Comparison of ENCODE assay signal across 13 cellular contexts in genomic region chr3:150588027-150588830, GRCh38. TPM values are rescaled to one million over a fixed set of nuclear protein-coding genes. Genes with fewer than 3 reads are reported as not detected.
DNase-seq lines count a peak whose midpoint lies in the region; ATAC-seq, FAIRE-seq and TF ChIP-seq lines count a peak whose summit lies in the region.
"Had no signal": no experiment of that assay in that cellular context is flagged by ENCODE, and none has a peak within 500 bp of the region (broad histone marks: within the 10 kb centered on the region; RNA-seq: fewer than 3 reads in every experiment).

No MANE protein-coding gene starts in this region.

- peak overlapping the region in 7 of 10 donors; percentile 8 to 80 (median 73) for H3K27ac Mint-ChIP-seq in naive thymus-derived CD8-positive, alpha-beta T cell
- H3K27ac Mint-ChIP-seq in activated CD4-positive, alpha-beta T cell treated with anti-CD3 and anti-CD28 coated beads, Interleukin-2, amount 10 ng/mL, durations not matched to agents 24 days and 14 days, result no peak overlapping the region
- H3K27ac Mint-ChIP-seq: neural progenitor cell had no signal

- no peak overlapping the region for H3K4me3 Mint-ChIP-seq in naive thymus-derived CD8-positive, alpha-beta T cell
- H3K4me3 Mint-ChIP-seq in activated CD4-positive, alpha-beta T cell treated with anti-CD3 and anti-CD28 coated beads, Interleukin-2, amount 10 ng/mL, durations not matched to agents 24 days and 14 days, result no peak overlapping the region
- H3K4me3 Mint-ChIP-seq: neural progenitor cell had no signal

- H3K4me1 ChIP-seq in Peyer's patch, result no peaks in the 10 kb centered on the region
- H3K4me1 ChIP-seq: neural progenitor cell had no signal

- no peak for TF ChIP-seq CTCF in Peyer's patch (IDR thresholded peaks at IDR 0.05)

- peaks cover 4 to 32% (median 5%) of the 10 kb centered on the region in 3 donors for H3K36me3 Mint-ChIP-seq in naive thymus-derived CD8-positive, alpha-beta T cell
- peaks cover 23% of the 10 kb centered on the region for H3K36me3 Mint-ChIP-seq in activated CD4-positive, alpha-beta T cell treated with anti-CD3 and anti-CD28 coated beads, Interleukin-2, amount 10 ng/mL, durations not matched to agents 24 days and 14 days (ENCODE audit: low read depth)

- no peak overlapping the region for H3K27ac ChIP-seq in Peyer's patch
- H3K27ac ChIP-seq: neural progenitor cell had no signal

- no peak for TF ChIP-seq POLR2A in GM12891 (IDR thresholded peaks at IDR 0.05; ENCODE audit: low read depth, low read length)
- no peak for TF ChIP-seq POLR2A in Peyer's patch (IDR thresholded peaks at IDR 0.05)

- H3K4me3 ChIP-seq in Peyer's patch, result no peak overlapping the region
- H3K4me3 ChIP-seq: neural progenitor cell had no signal

- no peaks in the 10 kb centered on the region for H3K9me3 Mint-ChIP-seq in naive thymus-derived CD8-positive, alpha-beta T cell
- no peaks in the 10 kb centered on the region for H3K9me3 Mint-ChIP-seq in activated CD4-positive, alpha-beta T cell treated with anti-CD3 and anti-CD28 coated beads, Interleukin-2, amount 10 ng/mL, durations not matched to agents 24 days and 14 days
- H3K9me3 Mint-ChIP-seq: neural progenitor cell had no signal

- H3K36me3 ChIP-seq in Peyer's patch, result peaks cover 0 to 27% (median 0%) of the 10 kb centered on the region in 3 donors

- no peaks in the 10 kb centered on the region for H3K27me3 Mint-ChIP-seq in naive thymus-derived CD8-positive, alpha-beta T cell
- H3K27me3 Mint-ChIP-seq in activated CD4-positive, alpha-beta T cell treated with anti-CD3 and anti-CD28 coated beads, Interleukin-2, amount 10 ng/mL, durations not matched to agents 24 days and 14 days, result no peaks in the 10 kb centered on the region

- POLR2A ChIA-PET in naive thymus-derived CD8-positive, alpha-beta T cell (lab: Charles Lee), result no interaction called here

- intact Hi-C loops in Right ventricle myocardium inferior (cut with DNase I), result no loop called here
- intact Hi-C loops in activated CD4-positive, alpha-beta T cell treated with anti-CD3 and anti-CD28 coated beads, Interleukin-2, amount 10 ng/mL, durations not matched to agents 24 days and 14 days (cut with micrococcal nuclease), result no loop called here

- H3K4me1 Mint-ChIP-seq in naive thymus-derived CD8-positive, alpha-beta T cell, result peaks cover 0 to 5% (median 4%) of the 10 kb centered on the region in 4 donors
- H3K4me1 Mint-ChIP-seq in activated CD4-positive, alpha-beta T cell treated with anti-CD3 and anti-CD28 coated beads, Interleukin-2, amount 10 ng/mL, durations not matched to agents 24 days and 14 days, result peaks cover 17% of the 10 kb centered on the region
- H3K4me1 Mint-ChIP-seq: neural progenitor cell had no signal

- ATAC-seq in Right ventricle myocardium inferior (peak; percentile 95), GM21526 (IDR thresholded peaks at IDR 0.05; ENCODE audit: low FRiP score, unreplicated experiment) (no peak)
- ATAC-seq in naive thymus-derived CD8-positive, alpha-beta T cell, result no peak

- no peaks in the 10 kb centered on the region for H3K9me3 ChIP-seq in Peyer's patch

- no peaks in the 10 kb centered on the region for H3K27me3 ChIP-seq in Peyer's patch
- H3K27me3 ChIP-seq: neural progenitor cell had no signal

- DNase-seq in GM12891 (ENCODE audit: insufficient read length, low spot score) (no peak), NCI-H510A (lab: John Stamatoyannopoulos, UW) (peak; percentile 28), Right ventricle myocardium inferior (ENCODE audit: missing footprints) (peak; percentile 63), Peyer's patch (no peak)
- no peak for DNase-seq in naive thymus-derived CD8-positive, alpha-beta T cell
- DNase-seq in activated CD4-positive, alpha-beta T cell treated with anti-CD3 and anti-CD28 coated beads, Interleukin-2, amount 10 ng/mL, durations not matched to agents 24 days and 14 days, result no peak
- DNase-seq: COR-L47; effector CD4-positive, alpha-beta T cell; kidney glomerular epithelial cell; NCI-H1092; NCI-H524 had no signal

- FAIRE-seq in GM12891 (lab: Jason Lieb, UNC), result peak; percentile 33

TF ChIP-seq in GM12891, 5 proteins besides CTCF, POLR2A, EP300 and RAD21:
- TF ChIP-seq POU2F2 (IDR thresholded peaks at IDR 0.05; ENCODE audit: low read depth, low read length) (no peak), SPI1 (IDR thresholded peaks at IDR 0.05; ENCODE audit: low read depth, low read length) (no peak), POLR2AphosphoS5 (IDR thresholded peaks at IDR 0.05; ENCODE audit: low read depth, low read length) (no peak), PAX5 (IDR thresholded peaks at IDR 0.05; ENCODE audit: insufficient read depth, low read length, severe bottlenecking) (no peak), TAF1 (IDR thresholded peaks at IDR 0.05; ENCODE audit: low read depth, low read length) (no peak)

RNA-seq across cellular contexts. Expression of gene SELENOT, which starts 14.9 kb away (rescaled TPM):
- 85.9 TPM for polyA plus RNA-seq in GM12891 (2012; ENCODE audit: low read depth, missing spikeins)
- total RNA-seq in Right ventricle myocardium inferior (69.3 TPM), Peyer's patch (10 to 100 TPM; 30.5 to 97.6 (median 75.4) TPM)
- total RNA-seq in naive thymus-derived CD8-positive, alpha-beta T cell, result 10 to 100 TPM; 61.4 to 68.5 TPM
- 100 to 1,000 TPM; 142 to 267 (median 173) TPM for polyA plus RNA-seq in naive thymus-derived CD8-positive, alpha-beta T cell
- 127 and 135 TPM in 2 replicates for total RNA-seq in activated CD4-positive, alpha-beta T cell treated with anti-CD3 and anti-CD28 coated beads, Interleukin-2, amount 10 ng/mL, durations not matched to agents 24 days and 14 days

RNA-seq across cellular contexts. Expression of gene EIF2A, which starts 41.6 kb away (rescaled TPM):
- 103 TPM for polyA plus RNA-seq in GM12891 (2012; ENCODE audit: low read depth, missing spikeins)
- 68.9 TPM for total RNA-seq in Right ventricle myocardium inferior
- 100 to 1,000 TPM; 103 to 120 TPM for total RNA-seq in naive thymus-derived CD8-positive, alpha-beta T cell
- 10 to 100 TPM; 47.7 to 67.2 (median 50.8) TPM for polyA plus RNA-seq in naive thymus-derived CD8-positive, alpha-beta T cell
- total RNA-seq in Peyer's patch, result 100 to 1,000 TPM in 2 of 4 donors, 10 to 100 TPM in 2; 83.1 to 201 (median 109) TPM
- 125 and 133 TPM in 2 replicates for total RNA-seq in activated CD4-positive, alpha-beta T cell treated with anti-CD3 and anti-CD28 coated beads, Interleukin-2, amount 10 ng/mL, durations not matched to agents 24 days and 14 days

RNA-seq across cellular contexts. Expression of gene SERP1, which starts 41.9 kb away (rescaled TPM):
- 76.3 TPM for polyA plus RNA-seq in GM12891 (2012; ENCODE audit: low read depth, missing spikeins)
- total RNA-seq in Right ventricle myocardium inferior (23.7 TPM), Peyer's patch (100 to 1,000 TPM; 102 to 136 (median 119) TPM)
- total RNA-seq in naive thymus-derived CD8-positive, alpha-beta T cell, result 100 to 1,000 TPM; 114 to 118 TPM
- 100 to 1,000 TPM; 121 to 165 (median 144) TPM for polyA plus RNA-seq in naive thymus-derived CD8-positive, alpha-beta T cell
- total RNA-seq in activated CD4-positive, alpha-beta T cell treated with anti-CD3 and anti-CD28 coated beads, Interleukin-2, amount 10 ng/mL, durations not matched to agents 24 days and 14 days, result 88.8 and 103 TPM in 2 replicates

Comparison
In these comparisons a context has a peak if more than half of its experiments do, and no peak if none do; other contexts are left out.
1. DNase-seq: peak in NCI-H510A (single experiment) and Right ventricle myocardium inferior (single experiment); none in GM12891 (single experiment), naive thymus-derived CD8-positive, alpha-beta T cell (0 of 10), Peyer's patch (0 of 3) and activated CD4-positive, alpha-beta T cell treated with anti-CD3 and anti-CD28 coated beads, Interleukin-2, amount 10 ng/mL, durations not matched to agents 24 days and 14 days (single experiment).